Comparison of ENCODE assay signal across 2 cellular contexts in genomic region chr9:98064623-98065392, GRCh38.
TF ChIP-seq lines count a peak whose summit lies in the region.

No MANE protein-coding gene starts in this region.

TF ChIP-seq in HEK293, 187 proteins besides CTCF, POLR2A, EP300 and RAD21:
- TF ChIP-seq ZIC2 (tag by site-specific recombination; IDR thresholded peaks at IDR 0.05) = peak; percentile 14; the same call in 1 of the 2 replicates
- no peak for TF ChIP-seq ZNF76 (tag by site-specific recombination; IDR thresholded peaks at IDR 0.05; ENCODE audit: borderline replicate concordance, low read depth)

TF ChIP-seq in GM12878, 131 proteins besides CTCF, POLR2A, EP300 and RAD21:
- TF ChIP-seq ASH2L (IDR thresholded peaks at IDR 0.05; ENCODE audit: borderline replicate concordance, low read depth) (no peak), JUNB (IDR thresholded peaks at IDR 0.05) (no peak), CHD4 (IDR thresholded peaks at IDR 0.05) (no peak), CHD1 (IDR thresholded peaks at IDR 0.05; ENCODE audit: low read depth, low read length) (no peak), SIX5 (IDR thresholded peaks at IDR 0.05; ENCODE audit: low read depth, low read length, severe bottlenecking) (no peak), LARP7 (IDR thresholded peaks at IDR 0.05) (no peak), USF2 (IDR thresholded peaks at IDR 0.05; ENCODE audit: borderline replicate concordance, low read depth, low read length) (no peak), TCF7 (IDR thresholded peaks at IDR 0.05; ENCODE audit: borderline replicate concordance) (no peak), MEF2B (IDR thresholded peaks at IDR 0.05; ENCODE audit: partially characterized antibody, poor library complexity, severe bottlenecking) (no peak), SUPT20H (IDR thresholded peaks at IDR 0.05; ENCODE audit: borderline replicate concordance, control insufficient read depth, low read depth, low read length) (no peak), CEBPB (IDR thresholded peaks at IDR 0.05; ENCODE audit: borderline replicate concordance in 1 of 2, low read depth in 2 of 2, low read length in 2 of 2) (no peak), ETV6 (conservative IDR thresholded peaks at IDR 0.05 in 1 of 2, IDR thresholded peaks at IDR 0.05 in 1 of 2; ENCODE audit: borderline replicate concordance in 1 of 2, low read depth in 1 of 2) (no peak)
- TF ChIP-seq, protein P1, sequence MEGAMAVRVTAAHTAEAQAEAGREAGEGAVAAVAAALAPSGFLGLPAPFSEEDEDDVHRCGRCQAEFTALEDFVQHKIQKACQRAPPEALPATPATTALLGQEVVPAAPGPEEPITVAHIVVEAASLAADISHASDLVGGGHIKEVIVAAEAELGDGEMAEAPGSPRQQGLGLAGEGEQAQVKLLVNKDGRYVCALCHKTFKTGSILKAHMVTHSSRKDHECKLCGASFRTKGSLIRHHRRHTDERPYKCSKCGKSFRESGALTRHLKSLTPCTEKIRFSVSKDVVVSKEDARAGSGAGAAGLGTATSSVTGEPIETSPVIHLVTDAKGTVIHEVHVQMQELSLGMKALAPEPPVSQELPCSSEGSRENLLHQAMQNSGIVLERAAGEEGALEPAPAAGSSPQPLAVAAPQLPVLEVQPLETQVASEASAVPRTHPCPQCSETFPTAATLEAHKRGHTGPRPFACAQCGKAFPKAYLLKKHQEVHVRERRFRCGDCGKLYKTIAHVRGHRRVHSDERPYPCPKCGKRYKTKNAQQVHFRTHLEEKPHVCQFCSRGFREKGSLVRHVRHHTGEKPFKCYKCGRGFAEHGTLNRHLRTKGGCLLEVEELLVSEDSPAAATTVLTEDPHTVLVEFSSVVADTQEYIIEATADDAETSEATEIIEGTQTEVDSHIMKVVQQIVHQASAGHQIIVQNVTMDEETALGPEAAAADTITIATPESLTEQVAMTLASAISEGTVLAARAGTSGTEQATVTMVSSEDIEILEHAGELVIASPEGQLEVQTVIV (IDR thresholded peaks at IDR 0.05; ENCODE audit: borderline replicate concordance, partially characterized antibody) = no peak
- TF ChIP-seq, protein P2, sequence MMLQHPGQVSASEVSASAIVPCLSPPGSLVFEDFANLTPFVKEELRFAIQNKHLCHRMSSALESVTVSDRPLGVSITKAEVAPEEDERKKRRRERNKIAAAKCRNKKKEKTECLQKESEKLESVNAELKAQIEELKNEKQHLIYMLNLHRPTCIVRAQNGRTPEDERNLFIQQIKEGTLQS (IDR thresholded peaks at IDR 0.05; ENCODE audit: borderline replicate concordance, extremely low read depth, low read depth, low read length) = no peak
- TF ChIP-seq, protein P3, sequence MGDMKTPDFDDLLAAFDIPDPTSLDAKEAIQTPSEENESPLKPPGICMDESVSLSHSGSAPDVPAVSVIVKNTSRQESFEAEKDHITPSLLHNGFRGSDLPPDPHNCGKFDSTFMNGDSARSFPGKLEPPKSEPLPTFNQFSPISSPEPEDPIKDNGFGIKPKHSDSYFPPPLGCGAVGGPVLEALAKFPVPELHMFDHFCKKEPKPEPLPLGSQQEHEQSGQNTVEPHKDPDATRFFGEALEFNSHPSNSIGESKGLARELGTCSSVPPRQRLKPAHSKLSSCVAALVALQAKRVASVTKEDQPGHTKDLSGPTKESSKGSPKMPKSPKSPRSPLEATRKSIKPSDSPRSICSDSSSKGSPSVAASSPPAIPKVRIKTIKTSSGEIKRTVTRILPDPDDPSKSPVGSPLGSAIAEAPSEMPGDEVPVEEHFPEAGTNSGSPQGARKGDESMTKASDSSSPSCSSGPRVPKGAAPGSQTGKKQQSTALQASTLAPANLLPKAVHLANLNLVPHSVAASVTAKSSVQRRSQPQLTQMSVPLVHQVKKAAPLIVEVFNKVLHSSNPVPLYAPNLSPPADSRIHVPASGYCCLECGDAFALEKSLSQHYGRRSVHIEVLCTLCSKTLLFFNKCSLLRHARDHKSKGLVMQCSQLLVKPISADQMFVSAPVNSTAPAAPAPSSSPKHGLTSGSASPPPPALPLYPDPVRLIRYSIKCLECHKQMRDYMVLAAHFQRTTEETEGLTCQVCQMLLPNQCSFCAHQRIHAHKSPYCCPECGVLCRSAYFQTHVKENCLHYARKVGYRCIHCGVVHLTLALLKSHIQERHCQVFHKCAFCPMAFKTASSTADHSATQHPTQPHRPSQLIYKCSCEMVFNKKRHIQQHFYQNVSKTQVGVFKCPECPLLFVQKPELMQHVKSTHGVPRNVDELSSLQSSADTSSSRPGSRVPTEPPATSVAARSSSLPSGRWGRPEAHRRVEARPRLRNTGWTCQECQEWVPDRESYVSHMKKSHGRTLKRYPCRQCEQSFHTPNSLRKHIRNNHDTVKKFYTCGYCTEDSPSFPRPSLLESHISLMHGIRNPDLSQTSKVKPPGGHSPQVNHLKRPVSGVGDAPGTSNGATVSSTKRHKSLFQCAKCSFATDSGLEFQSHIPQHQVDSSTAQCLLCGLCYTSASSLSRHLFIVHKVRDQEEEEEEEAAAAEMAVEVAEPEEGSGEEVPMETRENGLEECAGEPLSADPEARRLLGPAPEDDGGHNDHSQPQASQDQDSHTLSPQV (IDR thresholded peaks at IDR 0.05) = no peak
TF ChIP-seq in GM12878: peak in this region for 0.
